8 cellular contexts compared by ENCODE assay signal in the genomic region with DNA sequence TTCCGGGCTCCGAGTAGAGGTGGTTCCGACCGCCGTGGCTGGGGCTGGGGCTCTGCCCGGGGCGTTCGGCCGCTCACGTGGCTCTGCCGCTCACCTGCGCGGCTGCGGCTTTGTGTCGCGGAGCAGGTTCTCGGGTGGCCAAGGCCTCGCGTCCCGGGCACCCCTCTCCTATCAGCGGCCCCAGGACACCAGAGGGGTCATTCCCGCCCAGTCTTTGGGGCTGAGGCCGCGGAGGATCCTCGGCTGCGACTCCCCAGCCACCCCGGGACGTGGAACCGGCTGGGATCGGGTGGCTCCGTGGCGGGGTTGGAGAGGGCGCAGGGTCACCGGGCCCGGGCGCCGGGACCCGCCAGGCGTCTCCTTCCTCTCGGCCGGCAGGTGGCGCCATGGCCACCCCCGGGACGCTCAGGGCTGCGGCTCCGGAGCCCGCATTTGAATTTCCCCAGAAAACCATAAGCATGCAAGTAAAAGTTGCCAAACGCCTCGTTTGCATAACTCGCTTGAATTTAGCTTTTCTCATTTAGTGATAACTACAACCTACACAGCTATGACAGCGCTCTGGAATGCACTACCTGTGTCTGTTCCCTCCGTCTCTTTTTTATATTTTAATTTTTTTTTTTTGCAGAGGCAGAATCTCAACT. TPM values are rescaled to one million over a fixed set of nuclear protein-coding genes. Genes with fewer than 3 reads are reported as not detected.
A peak's percentile ranks its signal among the peaks of the same experiment; 100 is the strongest.
DNase-seq lines count a peak whose midpoint lies in the region; ATAC-seq, FAIRE-seq and TF ChIP-seq lines count a peak whose summit lies in the region.

No MANE protein-coding gene starts in this region.

- no peaks in the 10 kb centered on the region for H3K79me2 ChIP-seq in HCT116 (ENCODE audit: insufficient read depth, low read length)

- DNase-seq in D721Med (ENCODE audit: insufficient read length, low spot score) (peak; percentile 78), HCT116 (ENCODE audit: low read depth, low spot score) (peak; percentile 15), NOMO-1 treated with DMSO at 0.1 percent for 48 hours (lab: John Stamatoyannopoulos, UW; ENCODE audit: unreplicated experiment) (peak; percentile 88), fibroblast of gingiva (ENCODE audit: low read depth) (peak; percentile 67)
- peak; percentile 79 to 84 for DNase-seq in activated T-cell treated with anti-CD3 and anti-CD28 coated beads, Interleukin-2, amount 50 U/mL, for 48 hours
- DNase-seq in naive thymus-derived CD8-positive, alpha-beta T cell, result peak; percentile 54 to 80 (median 74)
- peak; percentile 60 to 81 for DNase-seq in stimulated activated effector memory CD8-positive, alpha-beta T cell treated with anti-CD3 and anti-CD28 coated beads, Interleukin-12 subunit alpha, Interleukin-12 subunit beta, amount 100 ng/mL, for 72 hours (ENCODE audit: low spot score in 2 of 2)

- peak overlapping the region; percentile 89 for H3K4me2 ChIP-seq in HCT116 (ENCODE audit: low read length)

- FAIRE-seq in D721Med (lab: Jason Lieb, UNC), result no peak

- no peaks in the 10 kb centered on the region for H4K20me1 ChIP-seq in HCT116 (ENCODE audit: insufficient read depth)

- H3K9me2 ChIP-seq in HCT116 (ENCODE audit: insufficient read depth), result no peaks in the 10 kb centered on the region

- peak overlapping the region; percentile 59 for H3K9ac ChIP-seq in HCT116 (ENCODE audit: low read length)

- POLR2A ChIA-PET in HCT116 (lab: Charles Lee), result no interaction called here
- POLR2A ChIA-PET in naive thymus-derived CD8-positive, alpha-beta T cell (lab: Charles Lee), result interaction anchor here (0.7 to 1.8 kb wide), 3 partner anchors 10 to 119 kb away, joined by 5 to 9 read pairs (median 6); partner anchors contain the start of gene FIS1

- TF ChIP-seq CTCF in D721Med (IDR thresholded peaks at IDR 0.05; ENCODE audit: insufficient read depth, missing control alignments) (peak; percentile 58), HCT116 (IDR thresholded peaks at IDR 0.05 in 2 of 3, conservative IDR thresholded peaks at IDR 0.05 in 1 of 3; ENCODE audit: borderline replicate concordance in 1 of 3, insufficient read depth in 1 of 3, low read depth in 2 of 3, low read length in 2 of 3) (peak; percentile 78 to 89 (median 87))

- H3K27me3 ChIP-seq in HCT116 (ENCODE audit: insufficient read depth, low read length), result no peaks in the 10 kb centered on the region

- H3K27me3 Mint-ChIP-seq in naive thymus-derived CD8-positive, alpha-beta T cell, result peaks cover 0 to 26% (median 9%) of the 10 kb centered on the region in 5 donors

- TF ChIP-seq RAD21 in HCT116 (IDR thresholded peaks at IDR 0.05; ENCODE audit: low read depth), result peak; percentile 80

- no peaks in the 10 kb centered on the region for H3K36me3 ChIP-seq in HCT116 (ENCODE audit: control insufficient read depth in 1 of 2, insufficient read depth in 2 of 2, low read length in 2 of 2)

- H3K9me3 Mint-ChIP-seq in naive thymus-derived CD8-positive, alpha-beta T cell, result no peaks in the 10 kb centered on the region
- H3K9me3 Mint-ChIP-seq in stimulated activated effector memory CD8-positive, alpha-beta T cell treated with anti-CD3 and anti-CD28 coated beads, Interleukin-12 subunit alpha, Interleukin-12 subunit beta, amount 100 ng/mL, for 72 hours, result no peaks in the 10 kb centered on the region

- CTCF ChIA-PET in HCT116 (lab: Charles Lee), result interaction anchor here (1.0 kb wide), 2 partner anchors 74 to 77 kb away, joined by 3 to 5 read pairs; no protein-coding TSS in a partner anchor

- peaks cover 0 to 3% of the 10 kb centered on the region in 2 experiments; a peak in 1 of 4 replicates for H3K9me3 ChIP-seq in HCT116 (ENCODE audit: control insufficient read depth in 1 of 2, insufficient read depth in 1 of 2, low read depth in 1 of 2, low read length in 2 of 2)

- intact Hi-C loops in HCT116 (cut with micrococcal nuclease), result loop anchor here (2.0 to 5.0 kb wide), 4 partner anchors 47 to 908 kb away; no protein-coding TSS in a partner anchor

- no TSS peak for BruUV-seq in HCT116 (replicated peaks; lab: Mats Ljungman, UMichigan)

- no peak overlapping the region for H3K27ac ChIP-seq in HCT116 (ENCODE audit: low read depth, low read length)

- H3K4me1 Mint-ChIP-seq in naive thymus-derived CD8-positive, alpha-beta T cell, result peaks cover 0 to 14% (median 5%) of the 10 kb centered on the region in 4 donors
- no peaks in the 10 kb centered on the region for H3K4me1 Mint-ChIP-seq in stimulated activated effector memory CD8-positive, alpha-beta T cell treated with anti-CD3 and anti-CD28 coated beads, Interleukin-12 subunit alpha, Interleukin-12 subunit beta, amount 100 ng/mL, for 72 hours

- peak overlapping the region; percentile 37 to 54 for H3K4me3 ChIP-seq in HCT116 (replicated peaks in 1 of 2; ENCODE audit: low read depth in 1 of 2, low read length in 2 of 2)

- peak; percentile 99 for ATAC-seq in HCT116
- peak; percentile 93 to 97 for ATAC-seq in naive thymus-derived CD8-positive, alpha-beta T cell
- ATAC-seq in stimulated activated effector memory CD8-positive, alpha-beta T cell treated with anti-CD3 and anti-CD28 coated beads, Interleukin-12 subunit alpha, Interleukin-12 subunit beta, amount 100 ng/mL, for 72 hours, result peak; percentile 90
- no peak for ATAC-seq in HG03520 (IDR thresholded peaks at IDR 0.05; ENCODE audit: unreplicated experiment)

- peaks cover 0 to 8% of the 10 kb centered on the region in 2 experiments; a peak in 1 of 4 replicates for H3K4me1 ChIP-seq in HCT116 (ENCODE audit: control insufficient read depth in 1 of 2, insufficient read depth in 2 of 2, low read length in 2 of 2)

- H3K4me3 Mint-ChIP-seq in naive thymus-derived CD8-positive, alpha-beta T cell, result peak overlapping the region; percentile 18 to 75 (median 58)
- peak overlapping the region; percentile 28 for H3K4me3 Mint-ChIP-seq in stimulated activated effector memory CD8-positive, alpha-beta T cell treated with anti-CD3 and anti-CD28 coated beads, Interleukin-12 subunit alpha, Interleukin-12 subunit beta, amount 100 ng/mL, for 72 hours

- TF ChIP-seq POLR2A in HCT116 (IDR thresholded peaks at IDR 0.05; ENCODE audit: borderline replicate concordance, extremely low read depth, insufficient read depth, insufficient read length), result no peak

- no peak overlapping the region for H3K27ac Mint-ChIP-seq in naive thymus-derived CD8-positive, alpha-beta T cell
- no peak overlapping the region for H3K27ac Mint-ChIP-seq in stimulated activated effector memory CD8-positive, alpha-beta T cell treated with anti-CD3 and anti-CD28 coated beads, Interleukin-12 subunit alpha, Interleukin-12 subunit beta, amount 100 ng/mL, for 72 hours

- no peaks in the 10 kb centered on the region for H3K36me3 Mint-ChIP-seq in naive thymus-derived CD8-positive, alpha-beta T cell
- H3K36me3 Mint-ChIP-seq in stimulated activated effector memory CD8-positive, alpha-beta T cell treated with anti-CD3 and anti-CD28 coated beads, Interleukin-12 subunit alpha, Interleukin-12 subunit beta, amount 100 ng/mL, for 72 hours, result no peaks in the 10 kb centered on the region

- RAD21 ChIA-PET in HCT116 (lab: Charles Lee; ENCODE audit: low non-redundant PET in 1 of 2, low total read pairs in 2 of 2, uncharacterized antibody in 2 of 2, unreplicated experiment in 2 of 2), result no interaction called here

- peak overlapping the region; percentile 98 for H2AFZ ChIP-seq in HCT116 (ENCODE audit: low read depth, low read length, poor library complexity, severe bottlenecking)

TF ChIP-seq in HCT116, 20 proteins besides CTCF, POLR2A, EP300 and RAD21:
- TF ChIP-seq ZFX (IDR thresholded peaks at IDR 0.05) (peak; percentile 23; the same call in 1 of the 2 replicates), EZH2 (IDR thresholded peaks at IDR 0.05) (no peak)

RNA-seq across cellular contexts. Expression of gene COL26A1, which starts 1.2 kb away (rescaled TPM):
- total RNA-seq in HCT116 (2021; ENCODE audit: unreplicated experiment), result 0.27 TPM
- 0.19 and 0.47 TPM in 2 replicates for polyA plus RNA-seq in HCT116 (2012)
- not detected for total RNA-seq in naive thymus-derived CD8-positive, alpha-beta T cell
- not detected for polyA plus RNA-seq in naive thymus-derived CD8-positive, alpha-beta T cell

RNA-seq across cellular contexts. Expression of gene IFT22, which starts 42.2 kb away (rescaled TPM):
- 27.2 TPM for total RNA-seq in HCT116 (2021; ENCODE audit: unreplicated experiment)
- polyA plus RNA-seq in HCT116 (2012), result 24.6 and 28.7 TPM in 2 replicates
- total RNA-seq in naive thymus-derived CD8-positive, alpha-beta T cell, result 1 to 10 TPM; 4.0 to 4.2 TPM
- 1 to 10 TPM; 6.5 to 8.2 (median 8.0) TPM for polyA plus RNA-seq in naive thymus-derived CD8-positive, alpha-beta T cell

Comparison
In these comparisons a context has a peak if more than half of its experiments do, and no peak if none do; other contexts are left out.
1. DNase-seq: peak in every context shown above with its lines; median percentile 88 in NOMO-1 treated with DMSO at 0.1 percent for 48 hours; 82 in activated T-cell treated with anti-CD3 and anti-CD28 coated beads, Interleukin-2, amount 50 U/mL, for 48 hours; 78 in D721Med; 74 in naive thymus-derived CD8-positive, alpha-beta T cell; 70 in stimulated activated effector memory CD8-positive, alpha-beta T cell treated with anti-CD3 and anti-CD28 coated beads, Interleukin-12 subunit alpha, Interleukin-12 subunit beta, amount 100 ng/mL, for 72 hours; 67 in fibroblast of gingiva; 15 in HCT116.